In the genomic region with DNA sequence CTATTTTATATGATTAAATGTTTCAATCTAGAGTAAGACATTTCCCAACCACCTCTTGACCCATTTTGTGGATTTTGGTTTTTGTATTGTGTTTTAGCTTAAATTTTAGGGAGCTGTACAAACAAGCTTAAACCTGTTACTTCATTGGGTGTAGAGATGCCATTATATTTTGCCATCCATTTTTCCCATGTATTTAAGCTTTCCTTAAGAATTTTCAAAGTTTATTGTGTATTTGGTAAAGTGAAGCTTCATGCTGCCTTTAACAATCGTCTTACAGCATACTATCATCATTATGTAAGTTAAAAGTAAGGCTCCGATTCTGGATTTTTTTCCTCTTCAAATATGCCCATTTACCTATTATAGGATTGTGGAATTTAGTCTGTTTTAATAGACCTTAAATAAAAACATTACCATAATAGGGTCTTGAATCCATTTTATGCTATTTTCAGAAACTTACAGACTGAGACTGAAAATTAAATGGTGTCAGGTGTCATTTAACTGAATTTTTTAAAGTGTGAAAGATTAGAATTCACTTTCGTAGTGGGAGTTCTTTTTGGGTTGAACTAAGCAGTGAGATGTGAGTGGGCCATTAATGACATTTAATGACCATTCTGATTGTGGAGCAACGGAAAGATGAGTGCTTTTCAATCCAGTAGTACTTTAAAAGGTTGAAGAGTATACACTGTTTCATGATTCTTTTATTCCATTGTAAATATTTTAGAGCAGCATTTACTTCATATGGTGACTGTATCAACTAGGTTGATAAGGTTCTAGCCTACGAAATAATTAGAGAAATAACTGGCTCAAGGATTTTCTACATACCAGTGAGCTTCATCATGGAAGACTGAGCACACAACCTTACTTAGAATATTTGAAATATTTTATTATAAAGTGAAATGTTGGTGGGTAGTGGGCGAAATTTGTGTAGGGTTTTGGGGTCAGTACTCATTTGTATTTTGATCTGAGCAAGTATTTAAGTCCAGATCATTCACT, we compare ENCODE assay signal across 8 cellular contexts. TPM values are rescaled to one million over a fixed set of nuclear protein-coding genes. Genes with fewer than 3 reads are reported as not detected.
A peak's percentile ranks its signal among the peaks of the same experiment; 100 is the strongest.
DNase-seq lines count a peak whose midpoint lies in the region; ATAC-seq, FAIRE-seq and TF ChIP-seq lines count a peak whose summit lies in the region.

No MANE protein-coding gene starts in this region.

- no peak for TF ChIP-seq CTCF in esophagus squamous epithelium (IDR thresholded peaks at IDR 0.05)
- TF ChIP-seq CTCF in gastrocnemius medialis (IDR thresholded peaks at IDR 0.05 in 4 of 5, conservative IDR thresholded peaks at IDR 0.05 in 1 of 5) = no peak

- no peaks in the 10 kb centered on the region for H3K9me2 ChIP-seq in GM23248 (ENCODE audit: insufficient read depth)

- peak overlapping the region; percentile 92 for H3K4me2 ChIP-seq in GM23248 (ENCODE audit: unreplicated experiment)

- in situ Hi-C loops in GM23248 (cut with MboI) = no loop called here
- in situ Hi-C loops in gastrocnemius medialis (cut with MboI; ENCODE audit: low sequenced_read_pairs in 4 of 4) = loop anchor here in 2 of 4 donors (5.0 to 25.0 kb wide), 2 partner anchors 34 to 1096 kb away; a partner anchor contains a TSS

- peak overlapping the region; percentile 99 for H3K9ac ChIP-seq in GM23248

- peaks cover 45% of the 10 kb centered on the region for H3K4me1 ChIP-seq in GM23248 (ENCODE audit: insufficient read depth)
- H3K4me1 ChIP-seq in esophagus squamous epithelium = peaks cover 25 to 59% (median 26%) of the 10 kb centered on the region in 3 donors
- H3K4me1 ChIP-seq in gastrocnemius medialis = peaks cover 53 to 56% of the 10 kb centered on the region in 2 donors

- no peak for ATAC-seq in gastrocnemius medialis

- intact Hi-C loops in esophagus squamous epithelium (cut with DNase I) = no loop called here
- intact Hi-C loops in gastrocnemius medialis (cut with DNase I; ENCODE audit: low total_unique reads) = no loop called here

- peak; percentile 63 for FAIRE-seq in RCC 7860 (lab: Jason Lieb, UNC)

- peaks cover 16% of the 10 kb centered on the region for H4K20me1 ChIP-seq in GM23248 (ENCODE audit: insufficient read depth)

- peak overlapping the region; percentile 99 for H3K4me3 ChIP-seq in GM23248
- H3K4me3 ChIP-seq in esophagus squamous epithelium = peak overlapping the region; percentile 73 to 96 (median 93)
- H3K4me3 ChIP-seq in gastrocnemius medialis = peak overlapping the region; percentile 81 to 98 (median 92)

- H3K9me3 ChIP-seq in GM23248 (ENCODE audit: low read depth) (no peaks in the 10 kb centered on the region), esophagus squamous epithelium (no peaks in the 10 kb centered on the region), gastrocnemius medialis (no peaks in the 10 kb centered on the region)

- no peak for TF ChIP-seq POLR2A in esophagus squamous epithelium (IDR thresholded peaks at IDR 0.05)
- TF ChIP-seq POLR2A in gastrocnemius medialis (IDR thresholded peaks at IDR 0.05) = no peak

- H3K36me3 ChIP-seq in GM23248 (ENCODE audit: low read depth) (no peaks in the 10 kb centered on the region), esophagus squamous epithelium (no peaks in the 10 kb centered on the region), gastrocnemius medialis (no peaks in the 10 kb centered on the region)

- peak overlapping the region; percentile 99 for H3K27ac ChIP-seq in GM23248
- H3K27ac ChIP-seq in esophagus squamous epithelium = peak overlapping the region; percentile 99 to 100 (median 100)
- H3K27ac ChIP-seq in gastrocnemius medialis = peak overlapping the region in 1 of 4 donors; percentile 100

- 26 to 27% methylated on average over 6 of the region's 6 CpGs for WGBS in GM23248 (ENCODE audit: low coverage in 1 of 2, low lambda C conversion rate in 2 of 2, missing lambda C conversion rate in 2 of 2), 2 experiments
- WGBS in esophagus squamous epithelium, 2 donors = 8 to 12% methylated on average over 6 of the region's 6 CpGs

- H2AFZ ChIP-seq in GM23248 = no peak overlapping the region

- peaks cover 35% of the 10 kb centered on the region for H3F3A ChIP-seq in GM23248 (ENCODE audit: insufficient read depth)

- DNase-seq in GM23248 = peak; percentile 65
- DNase-seq in RCC 7860 (ENCODE audit: low spot score) = peak; percentile 36
- DNase-seq in esophagus squamous epithelium (lab: John Stamatoyannopoulos, UW) = no peak
- no peak for DNase-seq in gastrocnemius medialis
- no peak for DNase-seq in SW480 (ENCODE audit: low spot score)
- no peak for DNase-seq in stimulated activated naive CD4-positive, alpha-beta T cell (lab: John Stamatoyannopoulos, UW)
- DNase-seq in NCI-H1048 (lab: John Stamatoyannopoulos, UW) = no peak
- no peak for DNase-seq in NCI-H345 (lab: John Stamatoyannopoulos, UW)

- H3K27me3 ChIP-seq in GM23248 (replicated peaks; ENCODE audit: insufficient read depth) = no peaks in the 10 kb centered on the region
- H3K27me3 ChIP-seq in esophagus squamous epithelium = no peaks in the 10 kb centered on the region
- no peaks in the 10 kb centered on the region for H3K27me3 ChIP-seq in gastrocnemius medialis

- peaks cover 77% of the 10 kb centered on the region for H3K79me2 ChIP-seq in GM23248 (ENCODE audit: insufficient read depth)

RNA-seq across cellular contexts. Expression of a gene that starts 2.4 kb away (rescaled TPM):
- 29.1 and 30.7 TPM in 2 replicates for total RNA-seq in GM23248 (2014; rRNA removed; shearing (Covaris generic))
- polyA plus RNA-seq in GM23248 (2016; fragmentation: Nextera tagmentation; extraction: Ambion mirVana) = 63.2 and 63.5 TPM in 2 replicates
- total RNA-seq in esophagus squamous epithelium (10 to 100 TPM; 37.2 to 80.5 (median 54.4) TPM), gastrocnemius medialis (10 to 100 TPM; 29.7 to 72.1 (median 38.0) TPM)

Comparison
In these comparisons a context has a peak if more than half of its experiments do, and no peak if none do; other contexts are left out.
1. DNase-seq: peak in GM23248 (single experiment) and RCC 7860 (single experiment); none in esophagus squamous epithelium (single experiment), gastrocnemius medialis (0 of 2), SW480 (single experiment), stimulated activated naive CD4-positive, alpha-beta T cell (0 of 6), NCI-H1048 (single experiment) and NCI-H345 (single experiment).
2. Peak in every context shown above with its lines, with median percentiles within 50 percentile points of each other: H3K4me3 ChIP-seq.